In the genomic region with DNA sequence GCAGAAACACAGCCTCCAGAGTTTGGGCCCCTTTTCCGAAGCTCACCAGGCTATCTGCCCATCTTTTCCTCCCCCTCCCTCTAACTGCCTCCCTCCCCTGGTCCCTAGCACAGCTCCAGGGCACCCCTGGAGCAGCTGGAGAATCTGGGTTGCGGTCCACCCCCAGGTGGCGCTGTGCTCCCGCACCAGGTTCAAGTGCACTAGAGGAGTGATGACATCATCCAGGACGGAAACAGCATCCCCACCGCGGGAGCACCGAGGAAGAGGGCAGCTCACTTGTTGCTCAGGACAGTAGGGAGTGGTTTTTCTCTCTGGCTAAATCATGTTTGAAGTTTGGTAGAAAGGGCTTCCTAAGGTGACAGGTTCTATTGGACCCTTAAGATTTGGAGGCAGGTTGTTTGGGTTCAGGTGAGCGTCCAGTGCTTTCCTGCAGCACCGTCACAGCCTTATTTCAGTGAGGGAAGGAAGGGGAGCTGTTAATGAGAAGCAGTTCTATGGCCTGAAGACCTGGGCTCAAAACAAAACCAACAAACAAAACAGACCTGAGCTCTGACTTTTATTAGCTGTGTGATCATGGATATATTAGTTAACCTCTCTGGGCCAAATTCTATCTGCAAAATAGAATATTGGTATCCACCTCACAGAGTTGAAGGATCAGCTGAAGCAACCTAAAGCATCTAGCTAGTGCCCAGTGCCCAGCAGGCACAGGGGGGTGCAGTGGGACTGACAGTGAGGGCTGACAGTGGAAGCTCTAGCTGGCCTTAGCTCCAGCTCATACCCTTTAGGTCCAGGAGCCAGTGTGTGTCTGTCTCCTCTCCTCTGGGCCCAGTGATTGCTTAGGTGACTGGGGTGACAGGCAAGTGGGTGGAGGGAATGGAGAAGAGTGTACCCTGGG, we compare ENCODE assay signal across 8 cellular contexts. TPM values are rescaled to one million over a fixed set of nuclear protein-coding genes. Genes with fewer than 3 reads are reported as not detected.
DNase-seq lines count a peak whose midpoint lies in the region; ATAC-seq, FAIRE-seq and TF ChIP-seq lines count a peak whose summit lies in the region.

No MANE protein-coding gene starts in this region.

- no peak overlapping the region for H3K9ac ChIP-seq in neuronal stem cell (ENCODE audit: low read depth, low read length, poor library complexity)

- peak; percentile 91 for ATAC-seq in GM21723 (IDR thresholded peaks at IDR 0.05; ENCODE audit: unreplicated experiment)
- peak; percentile 88 for ATAC-seq in stimulated activated naive CD8-positive, alpha-beta T cell treated with anti-CD3 and anti-CD28 coated beads, Interleukin-15, amount 100 ng/mL, for 72 hours

- H3K14ac ChIP-seq in neuronal stem cell (ENCODE audit: low read length): no peak overlapping the region

- no peak overlapping the region for H3K23ac ChIP-seq in neuronal stem cell (ENCODE audit: low read depth, low read length, poor library complexity)

- H3K4me3 Mint-ChIP-seq in activated T-helper 2 cell treated with anti-CD3 and anti-CD28 coated beads, Interferon-gamma antibody, Interleukin-2, Interleukin-4, amounts not matched to agents 10 μg/mL and 5 μg/mL and 100 μg/mL, durations not matched to agents 14 hours and 24 hours and 36 hours (ENCODE audit: low read depth): peak overlapping the region; percentile 9
- peak overlapping the region; percentile 60 to 76 for H3K4me3 Mint-ChIP-seq in stimulated activated naive CD8-positive, alpha-beta T cell treated with anti-CD3 and anti-CD28 coated beads, Interleukin-15, amount 100 ng/mL, for 72 hours

- H3K4ac ChIP-seq in neuronal stem cell (ENCODE audit: low read length): no peak overlapping the region

- intact Hi-C loops in activated T-helper 2 cell treated with anti-CD3 and anti-CD28 coated beads, Interferon-gamma antibody, Interleukin-2, Interleukin-4, amounts not matched to agents 10 μg/mL and 5 μg/mL and 100 μg/mL, durations not matched to agents 14 hours and 24 hours and 36 hours (cut with micrococcal nuclease): loop anchor here (1.0 to 5.0 kb wide), 3 partner anchors 46 to 76 kb away; partner anchors contain the start of gene TIMM17A

- peak; percentile 99 for TF ChIP-seq CTCF in D721Med (IDR thresholded peaks at IDR 0.05; ENCODE audit: insufficient read depth, missing control alignments)

- peaks cover 0 to 7% of the 10 kb centered on the region in 2 donors for H3K4me1 ChIP-seq in neuronal stem cell (ENCODE audit: control insufficient read depth in 2 of 2, insufficient read depth in 1 of 2, low read depth in 1 of 2, low read length in 2 of 2)

- H3K9me3 ChIP-seq in MG63: no peaks in the 10 kb centered on the region
- H3K9me3 ChIP-seq in neuronal stem cell (replicated peaks in 1 of 2; ENCODE audit: control insufficient read depth in 2 of 2, insufficient read depth in 1 of 2, low read depth in 1 of 2, low read length in 2 of 2): no peaks in the 10 kb centered on the region

- H4K8ac ChIP-seq in neuronal stem cell (ENCODE audit: low read depth, low read length): no peak overlapping the region

- H3K36me3 Mint-ChIP-seq in activated T-helper 2 cell treated with anti-CD3 and anti-CD28 coated beads, Interferon-gamma antibody, Interleukin-2, Interleukin-4, amounts not matched to agents 10 μg/mL and 5 μg/mL and 100 μg/mL, durations not matched to agents 14 hours and 24 hours and 36 hours (ENCODE audit: low read depth): no peaks in the 10 kb centered on the region

- H3K27ac ChIP-seq in neuronal stem cell (replicated peaks; ENCODE audit: low read length): no peak overlapping the region

- H2BK15ac ChIP-seq in neuronal stem cell (ENCODE audit: low read length): no peak overlapping the region

- H3K4me3 ChIP-seq in MG63 (no peak overlapping the region), neuronal stem cell (ENCODE audit: low read length in 2 of 2) (peak overlapping the region in 1 of 2 donors; percentile 37)

- H3K27me3 ChIP-seq in MG63: no peaks in the 10 kb centered on the region
- H3K27me3 ChIP-seq in neuronal stem cell (ENCODE audit: control insufficient read depth in 3 of 3, insufficient read depth in 3 of 3, low read depth in 1 of 3, low read length in 3 of 3): peaks cover 0 to 27% (median 1%) of the 10 kb centered on the region in 3 experiments

- peaks cover 7% of the 10 kb centered on the region for H3K4me1 Mint-ChIP-seq in activated T-helper 2 cell treated with anti-CD3 and anti-CD28 coated beads, Interferon-gamma antibody, Interleukin-2, Interleukin-4, amounts not matched to agents 10 μg/mL and 5 μg/mL and 100 μg/mL, durations not matched to agents 14 hours and 24 hours and 36 hours (ENCODE audit: low read depth)
- peaks cover 11% of the 10 kb centered on the region for H3K4me1 Mint-ChIP-seq in stimulated activated naive CD8-positive, alpha-beta T cell treated with anti-CD3 and anti-CD28 coated beads, Interleukin-15, amount 100 ng/mL, for 72 hours

- H2AFZ ChIP-seq in neuronal stem cell (ENCODE audit: low read length): peak overlapping the region; percentile 74

- peak overlapping the region; percentile 36 for H3K27ac Mint-ChIP-seq in activated T-helper 2 cell treated with anti-CD3 and anti-CD28 coated beads, Interferon-gamma antibody, Interleukin-2, Interleukin-4, amounts not matched to agents 10 μg/mL and 5 μg/mL and 100 μg/mL, durations not matched to agents 14 hours and 24 hours and 36 hours
- H3K27ac Mint-ChIP-seq in stimulated activated naive CD8-positive, alpha-beta T cell treated with anti-CD3 and anti-CD28 coated beads, Interleukin-15, amount 100 ng/mL, for 72 hours: peak overlapping the region; percentile 63 to 85

- H2BK120ac ChIP-seq in neuronal stem cell (ENCODE audit: low read depth, low read length): no peak overlapping the region

- peaks cover 2% of the 10 kb centered on the region for H3K79me1 ChIP-seq in neuronal stem cell (ENCODE audit: low read depth, low read length)

- peaks cover 12% of the 10 kb centered on the region for H3K27me3 Mint-ChIP-seq in activated T-helper 2 cell treated with anti-CD3 and anti-CD28 coated beads, Interferon-gamma antibody, Interleukin-2, Interleukin-4, amounts not matched to agents 10 μg/mL and 5 μg/mL and 100 μg/mL, durations not matched to agents 14 hours and 24 hours and 36 hours (ENCODE audit: low read depth)
- peaks cover 46% of the 10 kb centered on the region for H3K27me3 Mint-ChIP-seq in stimulated activated naive CD8-positive, alpha-beta T cell treated with anti-CD3 and anti-CD28 coated beads, Interleukin-15, amount 100 ng/mL, for 72 hours

- H4K91ac ChIP-seq in neuronal stem cell (ENCODE audit: low read depth, low read length, poor library complexity): no peak overlapping the region

- DNase-seq in D721Med (ENCODE audit: insufficient read length, low spot score) (peak; percentile 84), MG63 (peak; percentile 91), SHP77 treated with DMSO at 0.1 percent for 48 hours (lab: John Stamatoyannopoulos, UW) (peak; percentile 71), fibroblast of the conjunctiva (ENCODE audit: low read depth) (peak; percentile 87), neuronal stem cell (ENCODE audit: low spot score) (peak; percentile 50)
- DNase-seq in activated T-helper 2 cell treated with anti-CD3 and anti-CD28 coated beads, Interferon-gamma antibody, Interleukin-2, Interleukin-4, amounts not matched to agents 10 μg/mL and 5 μg/mL and 100 μg/mL, durations not matched to agents 14 hours and 24 hours and 36 hours (ENCODE audit: low spot score): peak; percentile 79
- DNase-seq in stimulated activated naive CD8-positive, alpha-beta T cell treated with anti-CD3 and anti-CD28 coated beads, Interleukin-15, amount 100 ng/mL, for 72 hours: peak; percentile 79 to 87

- no CpG with 5 or more reads among the region's 10 CpGs for WGBS in neuronal stem cell (ENCODE audit: extremely low coverage in 2 of 2, insufficient read length in 2 of 2, insufficient replicate concordance in 1 of 2), 2 donors

- no peak overlapping the region for H3K18ac ChIP-seq in neuronal stem cell (ENCODE audit: low read length)

- H3K4me2 ChIP-seq in neuronal stem cell (ENCODE audit: insufficient read depth, low read length, poor library complexity, severe bottlenecking): no peak overlapping the region

- no peak overlapping the region for H2BK5ac ChIP-seq in neuronal stem cell (ENCODE audit: low read length)

- H2BK12ac ChIP-seq in neuronal stem cell (ENCODE audit: low read length): no peak overlapping the region

- FAIRE-seq in D721Med (lab: Jason Lieb, UNC): peak; percentile 92

- H3K36me3 ChIP-seq in MG63: 0 out of 2 replicates have a peak, but pooled peaks cover 3% of the 10 kb centered on the region
- no peaks in the 10 kb centered on the region for H3K36me3 ChIP-seq in neuronal stem cell (replicated peaks in 1 of 2; ENCODE audit: control insufficient read depth in 2 of 2, insufficient read depth in 2 of 2, low read length in 2 of 2)

- H2AK5ac ChIP-seq in neuronal stem cell (ENCODE audit: low read depth, low read length): no peak overlapping the region

- H3K9me3 Mint-ChIP-seq in activated T-helper 2 cell treated with anti-CD3 and anti-CD28 coated beads, Interferon-gamma antibody, Interleukin-2, Interleukin-4, amounts not matched to agents 10 μg/mL and 5 μg/mL and 100 μg/mL, durations not matched to agents 14 hours and 24 hours and 36 hours: no peaks in the 10 kb centered on the region
- no peaks in the 10 kb centered on the region for H3K9me3 Mint-ChIP-seq in stimulated activated naive CD8-positive, alpha-beta T cell treated with anti-CD3 and anti-CD28 coated beads, Interleukin-15, amount 100 ng/mL, for 72 hours

RNA-seq across cellular contexts. Expression of gene SHISA4, which starts 7.5 kb away (rescaled TPM):
- 13.6 and 28.8 TPM in 2 replicates for total RNA-seq in MG63 (2014; rRNA removed; shearing (Covaris generic); ENCODE audit: low replicate concordance)
- 0.41 and 0.48 TPM in 2 replicates for total RNA-seq in activated T-helper 2 cell treated with anti-CD3 and anti-CD28 coated beads, Interferon-gamma antibody, Interleukin-2, Interleukin-4, amounts not matched to agents 10 μg/mL and 5 μg/mL and 100 μg/mL, durations not matched to agents 14 hours and 24 hours and 36 hours
- 10.6 TPM for polyA plus RNA-seq in neuronal stem cell (2013, experiment 1 of 2)
- 11.6 TPM for polyA plus RNA-seq in neuronal stem cell (2013, experiment 2 of 2)

RNA-seq across cellular contexts. Expression of gene LMOD1, which starts 50.2 kb away (rescaled TPM):
- 0.03 TPM in 1 of 2 replicates, not detected in the other for total RNA-seq in MG63 (2014; rRNA removed; shearing (Covaris generic); ENCODE audit: low replicate concordance)
- total RNA-seq in activated T-helper 2 cell treated with anti-CD3 and anti-CD28 coated beads, Interferon-gamma antibody, Interleukin-2, Interleukin-4, amounts not matched to agents 10 μg/mL and 5 μg/mL and 100 μg/mL, durations not matched to agents 14 hours and 24 hours and 36 hours: not detected in 2 replicates
- polyA plus RNA-seq in neuronal stem cell (2013, experiment 1 of 2): 1.2 TPM
- 1.2 TPM for polyA plus RNA-seq in neuronal stem cell (2013, experiment 2 of 2)

RNA-seq across cellular contexts. Expression of gene TIMM17A, which starts 59.1 kb away (rescaled TPM):
- total RNA-seq in MG63 (2014; rRNA removed; shearing (Covaris generic); ENCODE audit: low replicate concordance): 97.0 and 105 TPM in 2 replicates
- total RNA-seq in activated T-helper 2 cell treated with anti-CD3 and anti-CD28 coated beads, Interferon-gamma antibody, Interleukin-2, Interleukin-4, amounts not matched to agents 10 μg/mL and 5 μg/mL and 100 μg/mL, durations not matched to agents 14 hours and 24 hours and 36 hours: 92.6 and 96.0 TPM in 2 replicates
- 29.4 TPM for polyA plus RNA-seq in neuronal stem cell (2013, experiment 1 of 2)
- polyA plus RNA-seq in neuronal stem cell (2013, experiment 2 of 2): 29.5 TPM
